ENCODE assay signal across 8 cellular contexts in genomic region chr19:1438933-1439358, GRCh38. TPM values are rescaled to one million over a fixed set of nuclear protein-coding genes. Genes with fewer than 3 reads are reported as not detected.
A peak's percentile ranks its signal among the peaks of the same experiment; 100 is the strongest.
DNase-seq lines count a peak whose midpoint lies in the region; ATAC-seq and TF ChIP-seq lines count a peak whose summit lies in the region.

No MANE protein-coding gene starts in this region.

- H3K9me3 ChIP-seq in Peyer's patch (no peaks in the 10 kb centered on the region), fibroblast of lung (ENCODE audit: control insufficient read depth, insufficient read depth, low read depth, low read length) (no peaks in the 10 kb centered on the region), sigmoid colon (no peaks in the 10 kb centered on the region)

- DNase-seq in Peyer's patch = no peak
- no peak for DNase-seq in fibroblast of lung (ENCODE audit: low read depth in 2 of 2)
- no peak for DNase-seq in sigmoid colon
- DNase-seq in NCI-H2107 (lab: John Stamatoyannopoulos, UW) = no peak
- DNase-seq in posterior cingulate gyrus = no peak
- no peak for DNase-seq in stimulated activated naive CD4-positive, alpha-beta T cell (lab: John Stamatoyannopoulos, UW)

- TF ChIP-seq EP300 in sigmoid colon (IDR thresholded peaks at IDR 0.05) = no peak

- H3K27ac ChIP-seq in Peyer's patch (peak overlapping the region; percentile 79 to 89 (median 88)), fibroblast of lung (ENCODE audit: insufficient read depth, low read length) (peak overlapping the region; percentile 96), sigmoid colon (peak overlapping the region; percentile 85 to 91 (median 88))

- no peak overlapping the region for H2AFZ ChIP-seq in fibroblast of lung (ENCODE audit: low read length)

- intact Hi-C loops in sigmoid colon (cut with DNase I) = loop anchor here (5.0 kb wide), 1 partner anchor 402 kb away; no protein-coding TSS in a partner anchor
- intact Hi-C loops in posterior cingulate gyrus (cut with DNase I) = loop anchor here (10.0 kb wide), 1 partner anchor 164 kb away; the partner anchor contains the start of gene FAM174C

- peak overlapping the region; percentile 88 for H3K4me2 ChIP-seq in fibroblast of lung (ENCODE audit: extremely low read depth, insufficient read depth, low read length)

- H3K36me3 ChIP-seq in Peyer's patch = peaks cover 0 to 49% (median 0%) of the 10 kb centered on the region in 3 donors
- peaks cover 40% of the 10 kb centered on the region for H3K36me3 ChIP-seq in fibroblast of lung (ENCODE audit: control insufficient read depth, insufficient read depth, low read length)
- H3K36me3 ChIP-seq in sigmoid colon = peaks cover 24 to 56% (median 33%) of the 10 kb centered on the region in 4 donors

- WGBS in sigmoid colon, 2 donors = 1% methylated on average over 27 of the region's 27 CpGs

- TF ChIP-seq CTCF in Peyer's patch (IDR thresholded peaks at IDR 0.05) = no peak
- TF ChIP-seq CTCF in fibroblast of lung (conservative IDR thresholded peaks at IDR 0.05 in 1 of 2, IDR thresholded peaks at IDR 0.05 in 1 of 2; ENCODE audit: low read depth in 1 of 2, low read length in 2 of 2) = no peak
- no peak for TF ChIP-seq CTCF in sigmoid colon (IDR thresholded peaks at IDR 0.05)

- TF ChIP-seq POLR2A in Peyer's patch (IDR thresholded peaks at IDR 0.05) (no peak), sigmoid colon (IDR thresholded peaks at IDR 0.05) (no peak)

- peaks cover 33% of the 10 kb centered on the region for H3K79me2 ChIP-seq in fibroblast of lung (ENCODE audit: control insufficient read depth, insufficient read depth, low read length)

- H3K9ac ChIP-seq in fibroblast of lung (ENCODE audit: insufficient read depth, low read length) = peak overlapping the region; percentile 93

- H3K27me3 ChIP-seq in Peyer's patch = no peaks in the 10 kb centered on the region
- no peaks in the 10 kb centered on the region for H3K27me3 ChIP-seq in fibroblast of lung (ENCODE audit: control insufficient read depth, insufficient read depth, low read length)
- H3K27me3 ChIP-seq in sigmoid colon = no peaks in the 10 kb centered on the region

- ATAC-seq in GM21737 (IDR thresholded peaks at IDR 0.05; ENCODE audit: unreplicated experiment) (peak; percentile 1), GM21825 (IDR thresholded peaks at IDR 0.05; ENCODE audit: unreplicated experiment) (no peak)

- peaks cover 0 to 15% (median 9%) of the 10 kb centered on the region in 4 donors for H3K4me1 ChIP-seq in Peyer's patch
- H3K4me1 ChIP-seq in fibroblast of lung (ENCODE audit: control insufficient read depth, extremely low read depth, insufficient read depth, low read length) = peaks cover 2% of the 10 kb centered on the region
- H3K4me1 ChIP-seq in sigmoid colon = peaks cover 0 to 31% (median 27%) of the 10 kb centered on the region in 4 donors

- H4K20me1 ChIP-seq in fibroblast of lung (ENCODE audit: control insufficient read depth, extremely low read depth, insufficient read depth, low read length) = no peaks in the 10 kb centered on the region

- H3K4me3 ChIP-seq in Peyer's patch (peak overlapping the region; percentile 70 to 92 (median 77)), fibroblast of lung (replicated peaks in 1 of 4; ENCODE audit: control extremely low read depth in 1 of 4, insufficient read depth in 1 of 4, low read depth in 3 of 4, low read length in 4 of 4) (peak overlapping the region; percentile 72 to 96 (median 90)), sigmoid colon (peak overlapping the region; percentile 70 to 99 (median 82))

RNA-seq across cellular contexts. Expression of gene RPS15, which starts 0.8 kb away (rescaled TPM):
- total RNA-seq in Peyer's patch (1,000 to 10,000 TPM; 1,044 to 1,915 (median 1,354) TPM), fibroblast of lung (369 and 494 TPM in 2 replicates), sigmoid colon (1,000 to 10,000 TPM; 3,601 to 5,641 (median 3,840) TPM)
- polyA plus RNA-seq in fibroblast of lung (878 and 1,038 TPM in 2 replicates), sigmoid colon (1,000 to 10,000 TPM; 2,516 to 4,453 (median 3,359) TPM)
- 1,751 and 2,175 TPM in 2 replicates for polyA plus RNA-seq in fibroblast of lung (2012)
- 414 and 480 TPM in 2 replicates for polyA minus RNA-seq in fibroblast of lung (ENCODE audit: low replicate concordance)

RNA-seq across cellular contexts. Expression of gene APC2, which starts 11.0 kb away (rescaled TPM):
- total RNA-seq in Peyer's patch (under 1 TPM in 3 of 4 donors, not detected in 1; 0.18 to 0.76 (median 0.27) TPM), fibroblast of lung (0.26 and 0.50 TPM in 2 replicates), sigmoid colon (1 to 10 TPM in 2 of 4 donors, under 1 TPM in 2; under 0.01 to 2.0 (median 0.91) TPM)
- polyA plus RNA-seq in fibroblast of lung (0.01 and 0.02 TPM in 2 replicates), sigmoid colon (1 to 10 TPM in 1 of 3 donors, not detected in 2; 1.2 TPM)
- 0.25 and 0.30 TPM in 2 replicates for polyA plus RNA-seq in fibroblast of lung (2012)
- 0.11 TPM in 1 of 2 replicates, not detected in the other for polyA minus RNA-seq in fibroblast of lung (ENCODE audit: low replicate concordance)

RNA-seq across cellular contexts. Expression of gene DAZAP1, which starts 31.6 kb away (rescaled TPM):
- total RNA-seq in Peyer's patch (10 to 100 TPM; 37.5 to 90.9 (median 58.2) TPM), fibroblast of lung (34.9 and 49.5 TPM in 2 replicates), sigmoid colon (10 to 100 TPM; 28.2 to 54.4 (median 42.2) TPM)
- polyA plus RNA-seq in fibroblast of lung (44.6 and 65.4 TPM in 2 replicates), sigmoid colon (100 to 1,000 TPM in 1 of 3 donors, 10 to 100 TPM in 2; 51.1 to 132 (median 51.6) TPM)
- polyA plus RNA-seq in fibroblast of lung (2012) = 69.9 and 94.0 TPM in 2 replicates
- polyA minus RNA-seq in fibroblast of lung (ENCODE audit: low replicate concordance) = 72.9 and 84.1 TPM in 2 replicates

RNA-seq across cellular contexts. Expression of gene GAMT, which starts 37.6 kb away (rescaled TPM):
- total RNA-seq in Peyer's patch (1 to 10 TPM in 2 of 4 donors, not detected in 2; 2.5 to 3.1 TPM), fibroblast of lung (31.1 and 44.1 TPM in 2 replicates), sigmoid colon (10 to 100 TPM in 3 of 4 donors, 1 to 10 TPM in 1; 7.8 to 16.6 (median 11.5) TPM)
- polyA plus RNA-seq in fibroblast of lung (20.0 and 32.6 TPM in 2 replicates), sigmoid colon (1 to 10 TPM; 1.8 to 6.0 (median 5.7) TPM)
- 34.3 and 61.8 TPM in 2 replicates for polyA plus RNA-seq in fibroblast of lung (2012)
- 69.4 and 75.2 TPM in 2 replicates for polyA minus RNA-seq in fibroblast of lung (ENCODE audit: low replicate concordance)

RNA-seq across cellular contexts. Expression of gene C19orf25, which starts 40.1 kb away (rescaled TPM):
- total RNA-seq in Peyer's patch (10 to 100 TPM; 35.5 to 68.5 (median 61.9) TPM), fibroblast of lung (21.8 and 24.8 TPM in 2 replicates), sigmoid colon (10 to 100 TPM; 19.6 to 26.0 (median 22.2) TPM)
- polyA plus RNA-seq in fibroblast of lung (11.2 and 12.0 TPM in 2 replicates), sigmoid colon (10 to 100 TPM; 38.4 to 51.5 (median 48.3) TPM)
- 18.2 and 25.0 TPM in 2 replicates for polyA plus RNA-seq in fibroblast of lung (2012)
- 13.4 and 27.6 TPM in 2 replicates for polyA minus RNA-seq in fibroblast of lung (ENCODE audit: low replicate concordance)
